In genomic region chr5:65334077-65334476, GRCh38 we compare ENCODE assay signal across 16 cellular contexts.
DNase-seq lines count a peak whose midpoint lies in the region; ATAC-seq and TF ChIP-seq lines count a peak whose summit lies in the region.
"Had no signal": no experiment of that assay in that cellular context is flagged by ENCODE, and none has a peak within 500 bp of the region (broad histone marks: within the 10 kb centered on the region; RNA-seq: fewer than 3 reads in every experiment).

No MANE protein-coding gene starts in this region.

- H2AFZ ChIP-seq in OCI-LY1 (ENCODE audit: low read length), result no peak overlapping the region
- H2AFZ ChIP-seq: GM23248 had no signal

- H3F3A ChIP-seq in OCI-LY1 (ENCODE audit: insufficient read depth, low read length), result no peaks in the 10 kb centered on the region

- peak overlapping the region; percentile 44; the same call in 1 of the 2 replicates for H3K4me2 ChIP-seq in OCI-LY1 (ENCODE audit: low read length)
- H3K4me2 ChIP-seq: BLaER1 treated with 17β-estradiol and CSF1 and Interleukin-3, amounts not matched to agents 10 nM and 100 nM had no signal

- H3K9me3 ChIP-seq in OCI-LY1 (ENCODE audit: low read length), result no peaks in the 10 kb centered on the region
- H3K9me3 ChIP-seq: upper lobe of left lung had no signal

- H3K36me3 ChIP-seq in OCI-LY1 (ENCODE audit: insufficient read depth, low read length), result no peaks in the 10 kb centered on the region
- H3K36me3 ChIP-seq: BLaER1 treated with 17β-estradiol and CSF1 and Interleukin-3, amounts not matched to agents 10 nM and 100 nM; right atrium auricular region; upper lobe of left lung had no signal

- H3K36me3 Mint-ChIP-seq in activated CD4-positive, alpha-beta T cell treated with anti-CD3 and anti-CD28 coated beads, Interleukin-2, amount 10 ng/mL, durations not matched to agents 24 days and 14 days (ENCODE audit: low read depth), result no peaks in the 10 kb centered on the region

- H3K9ac ChIP-seq in OCI-LY1 (ENCODE audit: low read length), result no peak overlapping the region
- H3K9ac ChIP-seq: BLaER1 treated with 17β-estradiol and CSF1 and Interleukin-3, amounts not matched to agents 10 nM and 100 nM; GM23248 had no signal

- H3K27me3 ChIP-seq in OCI-LY1 (ENCODE audit: insufficient read depth, low read length), result no peaks in the 10 kb centered on the region
- H3K27me3 ChIP-seq: BLaER1 treated with 17β-estradiol and CSF1 and Interleukin-3, amounts not matched to agents 10 nM and 100 nM; right atrium auricular region; upper lobe of left lung had no signal

- no peaks in the 10 kb centered on the region for H4K20me1 ChIP-seq in OCI-LY1 (ENCODE audit: insufficient read depth, low read length)
- H4K20me1 ChIP-seq: BLaER1 treated with 17β-estradiol and CSF1 and Interleukin-3, amounts not matched to agents 10 nM and 100 nM had no signal

- H3K4me3 Mint-ChIP-seq in activated CD4-positive, alpha-beta T cell treated with anti-CD3 and anti-CD28 coated beads, Interleukin-2, amount 10 ng/mL, durations not matched to agents 24 days and 14 days, result no peak overlapping the region

- ATAC-seq in GM19324 (IDR thresholded peaks at IDR 0.05; ENCODE audit: low FRiP score, unreplicated experiment), result no peak

- no peaks in the 10 kb centered on the region for H3K4me1 Mint-ChIP-seq in activated CD4-positive, alpha-beta T cell treated with anti-CD3 and anti-CD28 coated beads, Interleukin-2, amount 10 ng/mL, durations not matched to agents 24 days and 14 days

- H3K27ac Mint-ChIP-seq in activated CD4-positive, alpha-beta T cell treated with anti-CD3 and anti-CD28 coated beads, Interleukin-2, amount 10 ng/mL, durations not matched to agents 24 days and 14 days, result no peak overlapping the region

- H3K9me2 ChIP-seq in OCI-LY1 (ENCODE audit: low read depth, low read length), result no peaks in the 10 kb centered on the region

- DNase-seq in Daoy (ENCODE audit: low read depth) (peak; percentile 25), NCI-H146 (lab: John Stamatoyannopoulos, UW) (peak; percentile 69), left kidney (ENCODE audit: low read depth, low spot score) (peak; percentile 1), HuH-7 (ENCODE audit: low spot score) (no peak)
- no peak for DNase-seq in NK-92 treated with Interleukin-12 subunit alpha and Interleukin-12 subunit beta, amount 100 ng/mL, for 24 hours (lab: John Stamatoyannopoulos, UW)
- no peak for DNase-seq in activated CD4-positive, alpha-beta T cell treated with anti-CD3 and anti-CD28 coated beads, Interleukin-2, amount 10 ng/mL, durations not matched to agents 24 days and 14 days
- DNase-seq: activated CD8-positive, alpha-beta memory T cell treated with anti-CD3 and anti-CD28 coated beads, Interleukin-2, amount 50 U/mL, for 48 hours; anterior cingulate cortex; GM23248; KG1; OCI-M1 had no signal

- no peaks in the 10 kb centered on the region for H3K27me3 Mint-ChIP-seq in activated CD4-positive, alpha-beta T cell treated with anti-CD3 and anti-CD28 coated beads, Interleukin-2, amount 10 ng/mL, durations not matched to agents 24 days and 14 days

- H3K4me1 ChIP-seq in OCI-LY1 (ENCODE audit: insufficient read depth, low read length, severe bottlenecking), result peaks cover 39% of the 10 kb centered on the region
- H3K4me1 ChIP-seq: BLaER1 treated with 17β-estradiol and CSF1 and Interleukin-3, amounts not matched to agents 10 nM and 100 nM; right atrium auricular region; upper lobe of left lung had no signal

- intact Hi-C loops in activated CD4-positive, alpha-beta T cell treated with anti-CD3 and anti-CD28 coated beads, Interleukin-2, amount 10 ng/mL, durations not matched to agents 24 days and 14 days (cut with micrococcal nuclease), result no loop called here

- TF ChIP-seq CTCF in OCI-LY1 (IDR thresholded peaks at IDR 0.05; ENCODE audit: low read length), result no peak

- no peaks in the 10 kb centered on the region for H3K79me2 ChIP-seq in OCI-LY1 (ENCODE audit: insufficient read depth, low read length)

- H3K4me3 ChIP-seq in OCI-LY1 (ENCODE audit: low read depth, low read length, poor library complexity, severe bottlenecking), result no peak overlapping the region
- H3K4me3 ChIP-seq: BLaER1 treated with 17β-estradiol and CSF1 and Interleukin-3, amounts not matched to agents 10 nM and 100 nM; GM23248; right atrium auricular region; upper lobe of left lung had no signal

- no peaks in the 10 kb centered on the region for H3K9me3 Mint-ChIP-seq in activated CD4-positive, alpha-beta T cell treated with anti-CD3 and anti-CD28 coated beads, Interleukin-2, amount 10 ng/mL, durations not matched to agents 24 days and 14 days

- peak overlapping the region; percentile 16 for H3K27ac ChIP-seq in OCI-LY1 (ENCODE audit: low read depth, low read length, poor library complexity, severe bottlenecking)
- H3K27ac ChIP-seq: BLaER1 treated with 17β-estradiol and CSF1 and Interleukin-3, amounts not matched to agents 10 nM and 100 nM; GM23248; right atrium auricular region; upper lobe of left lung had no signal

Comparison
In these comparisons a context has a peak if more than half of its experiments do, and no peak if none do; other contexts are left out.
1. DNase-seq: peak in Daoy (single experiment), NCI-H146 (single experiment) and left kidney (single experiment); none in HuH-7 (single experiment), NK-92 treated with Interleukin-12 subunit alpha and Interleukin-12 subunit beta, amount 100 ng/mL, for 24 hours (single experiment) and activated CD4-positive, alpha-beta T cell treated with anti-CD3 and anti-CD28 coated beads, Interleukin-2, amount 10 ng/mL, durations not matched to agents 24 days and 14 days (single experiment).